In genomic region chr6:110877569-110877968, GRCh38 we compare ENCODE assay signal across 9 cellular contexts. TPM values are rescaled to one million over a fixed set of nuclear protein-coding genes. Genes with fewer than 3 reads are reported as not detected.
DNase-seq lines count a peak whose midpoint lies in the region; ATAC-seq and TF ChIP-seq lines count a peak whose summit lies in the region.
"Had no signal": no experiment of that assay in that cellular context is flagged by ENCODE, and none has a peak within 500 bp of the region (broad histone marks: within the 10 kb centered on the region; RNA-seq: fewer than 3 reads in every experiment).

No MANE protein-coding gene starts in this region.

- no peak for ATAC-seq in left lung
- ATAC-seq in thoracic aorta (ENCODE audit: insufficient number of reproducible peaks, low FRiP score, low read depth): no peak
- ATAC-seq: foreskin keratinocyte had no signal

- no peaks in the 10 kb centered on the region for H3K9me3 Mint-ChIP-seq in activated naive CD4-positive, alpha-beta T cell treated with anti-CD3 and anti-CD28 coated beads for 36 hours

- H3K36me3 ChIP-seq in ascending aorta (no peaks in the 10 kb centered on the region), left lung (no peaks in the 10 kb centered on the region), thoracic aorta (no peaks in the 10 kb centered on the region)

- TF ChIP-seq CTCF in ascending aorta (IDR thresholded peaks at IDR 0.05) (no peak), left lung (IDR thresholded peaks at IDR 0.05) (no peak), thoracic aorta (IDR thresholded peaks at IDR 0.05) (no peak)

- H3K4me3 ChIP-seq in ascending aorta: peak overlapping the region in 1 of 2 donors; percentile 95
- H3K4me3 ChIP-seq in left lung: peak overlapping the region; percentile 79 to 94
- H3K4me3 ChIP-seq in thoracic aorta: peak overlapping the region; percentile 93

- H3K9me3 ChIP-seq in ascending aorta (no peaks in the 10 kb centered on the region), left lung (no peaks in the 10 kb centered on the region), thoracic aorta (no peaks in the 10 kb centered on the region)

- H3K27me3 Mint-ChIP-seq in activated naive CD4-positive, alpha-beta T cell treated with anti-CD3 and anti-CD28 coated beads for 36 hours (ENCODE audit: low read depth): no peaks in the 10 kb centered on the region

- CTCF ChIA-PET in activated naive CD4-positive, alpha-beta T cell treated with anti-CD3 and anti-CD28 coated beads for 36 hours (lab: Charles Lee): interaction anchor here (0.5 to 1.4 kb wide), 5 partner anchors 67 to 349 kb away, joined by 3 to 10 read pairs (median 4); no protein-coding TSS in a partner anchor

- H3K36me3 Mint-ChIP-seq in activated naive CD4-positive, alpha-beta T cell treated with anti-CD3 and anti-CD28 coated beads for 36 hours (ENCODE audit: low read depth): peaks cover 16% of the 10 kb centered on the region

- H3K4me1 ChIP-seq in ascending aorta (peaks cover 0 to 37% of the 10 kb centered on the region in 2 donors), left lung (peaks cover 21 to 70% of the 10 kb centered on the region in 2 donors), thoracic aorta (ENCODE audit: control insufficient read depth in 1 of 2, low read depth in 2 of 2) (peaks cover 33 to 56% of the 10 kb centered on the region in 2 donors)

- peaks cover 61% of the 10 kb centered on the region for H3K4me1 Mint-ChIP-seq in activated naive CD4-positive, alpha-beta T cell treated with anti-CD3 and anti-CD28 coated beads for 36 hours (ENCODE audit: low read depth)

- H3K27ac ChIP-seq in ascending aorta (peak overlapping the region; percentile 95 to 96), left lung (peak overlapping the region; percentile 94), thoracic aorta (no peak overlapping the region)

- no peak for DNase-seq in activated naive CD4-positive, alpha-beta T cell treated with anti-CD3 and anti-CD28 coated beads for 36 hours
- no peak for DNase-seq in activated naive CD4-positive, alpha-beta T cell treated with anti-CD3 and anti-CD28 coated beads, Interleukin-2, amount 50 U/mL, for 16 hours
- DNase-seq in ascending aorta (ENCODE audit: low spot score in 2 of 2) (no peak), left lung (no peak), thoracic aorta (ENCODE audit: low spot score) (no peak), NCI-H187 treated with DMSO at 0.1 percent for 48 hours (lab: John Stamatoyannopoulos, UW) (no peak), NAMALWA (ENCODE audit: low spot score) (no peak), SKM-1 (lab: John Stamatoyannopoulos, UW; ENCODE audit: unreplicated experiment) (no peak)
- DNase-seq: foreskin keratinocyte had no signal

- H3K4me3 Mint-ChIP-seq in activated naive CD4-positive, alpha-beta T cell treated with anti-CD3 and anti-CD28 coated beads for 36 hours: peak overlapping the region; percentile 95

- H3K27ac Mint-ChIP-seq in activated naive CD4-positive, alpha-beta T cell treated with anti-CD3 and anti-CD28 coated beads for 36 hours: peak overlapping the region; percentile 88

- intact Hi-C loops in activated naive CD4-positive, alpha-beta T cell treated with anti-CD3 and anti-CD28 coated beads for 36 hours (cut with micrococcal nuclease): loop anchor here (2.0 to 10.0 kb wide), 5 partner anchors 210 to 1863 kb away; partner anchors contain the start of gene SLC16A10
- intact Hi-C loops in ascending aorta (cut with DNase I) (loop anchor here (5.0 to 10.0 kb wide), 4 partner anchors 105 to 1183 kb away; partner anchors contain the start of genes AK9, CDC40, FIG4 and RPF2), left lung (cut with DNase I) (loop anchor here in 1 of 2 donors (10.0 kb wide), 1 partner anchor 63 kb away; the partner anchor contains the start of gene CDK19)

- H3K27me3 ChIP-seq in ascending aorta (no peaks in the 10 kb centered on the region), left lung (no peaks in the 10 kb centered on the region), thoracic aorta (replicated peaks; ENCODE audit: insufficient read depth) (no peaks in the 10 kb centered on the region)
- H3K27me3 ChIP-seq: foreskin keratinocyte had no signal

RNA-seq across cellular contexts. Expression of gene AMD1, which starts 3.0 kb away (rescaled TPM):
- total RNA-seq in activated naive CD4-positive, alpha-beta T cell treated with anti-CD3 and anti-CD28 coated beads for 36 hours: 10 to 100 TPM; 72.6 to 75.3 TPM
- 19.1 TPM for total RNA-seq in ascending aorta
- total RNA-seq in left lung: 10 to 100 TPM; 45.4 to 99.9 TPM
- total RNA-seq in thoracic aorta: 100 to 1,000 TPM in 1 of 2 donors, 10 to 100 TPM in 1; 49.5 to 120 TPM

Comparison
In these comparisons a context has a peak if more than half of its experiments do, and no peak if none do; other contexts are left out.
1. H3K27ac ChIP-seq: peak in ascending aorta (2 of 2) and left lung (2 of 2); none in thoracic aorta (0 of 2).